19 cellular contexts compared by ENCODE assay signal in the genomic region with DNA sequence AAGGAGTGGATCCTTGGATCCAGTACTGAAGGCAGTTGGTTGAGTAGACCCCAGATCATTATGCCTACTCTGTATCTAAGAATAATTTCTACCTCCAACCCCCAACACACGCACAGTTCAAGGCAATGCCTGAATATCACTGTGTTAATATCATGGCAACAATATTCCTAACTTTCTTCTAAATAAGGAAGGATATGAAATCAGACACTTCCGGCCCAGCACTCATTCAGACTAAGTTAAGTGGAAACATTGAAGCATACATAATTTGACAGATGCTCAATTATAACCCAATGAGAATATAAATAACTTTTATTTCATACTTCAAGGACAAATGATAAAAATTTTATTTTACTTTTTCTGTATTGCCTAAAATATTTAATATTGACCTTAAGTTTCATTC.
"Had no signal": no experiment of that assay in that cellular context is flagged by ENCODE, and none has a peak within 500 bp of the region (broad histone marks: within the 10 kb centered on the region; RNA-seq: fewer than 3 reads in every experiment).

No MANE protein-coding gene starts in this region.

- H3K9me3 Mint-ChIP-seq: endodermal cell, neural progenitor cell had no signal

- H3K9me3 ChIP-seq: sigmoid colon, thoracic aorta, transverse colon had no signal

- ATAC-seq: esophagus mucosa; heart left ventricle; left lobe of liver; natural killer cell treated with Interleukin-12 subunit alpha and Interleukin-12 subunit beta and Interleukin-15 and Interleukin-18, amount 100 ng/mL, for 72 hours had no signal

- H3K27ac ChIP-seq: heart left ventricle, neural progenitor cell, sigmoid colon, stomach, thoracic aorta, transverse colon had no signal

- H2AFZ ChIP-seq: neural progenitor cell had no signal

- H3K27ac Mint-ChIP-seq: endodermal cell; natural killer cell treated with Interleukin-12 subunit alpha and Interleukin-12 subunit beta and Interleukin-15 and Interleukin-18, amount 100 ng/mL, for 72 hours; neural progenitor cell had no signal

- H3K4me3 Mint-ChIP-seq: endodermal cell; natural killer cell treated with Interleukin-12 subunit alpha and Interleukin-12 subunit beta and Interleukin-15 and Interleukin-18, amount 100 ng/mL, for 72 hours; neural progenitor cell had no signal

- H3K36me3 ChIP-seq: heart left ventricle, sigmoid colon, stomach, thoracic aorta, transverse colon had no signal

- H3K9ac ChIP-seq: neural progenitor cell had no signal

- H3K27me3 Mint-ChIP-seq: natural killer cell treated with Interleukin-12 subunit alpha and Interleukin-12 subunit beta and Interleukin-15 and Interleukin-18, amount 100 ng/mL, for 72 hours had no signal

- H3K4me1 ChIP-seq: heart left ventricle, neural progenitor cell, sigmoid colon, stomach, transverse colon had no signal

- H3K4me2 ChIP-seq: neural progenitor cell had no signal

- H3K4me3 ChIP-seq: heart left ventricle, neural progenitor cell, sigmoid colon, skin epidermis, stomach, thoracic aorta, transverse colon had no signal

- H3K36me3 Mint-ChIP-seq: natural killer cell treated with Interleukin-12 subunit alpha and Interleukin-12 subunit beta and Interleukin-15 and Interleukin-18, amount 100 ng/mL, for 72 hours; neural progenitor cell had no signal

- DNase-seq: cerebellar nuclear complex; effector CD4-positive, alpha-beta T cell; endodermal cell; heart left ventricle; hypothalamus; mammary epithelial cell; posterior cingulate gyrus; sigmoid colon; stimulated activated CD4-positive, alpha-beta T cell treated with anti-CD3 and anti-CD28 coated beads, Interleukin-12 subunit alpha, Interleukin-12 subunit beta, amount 100 ng/mL, for 4 hours; stimulated activated naive CD4-positive, alpha-beta T cell; stomach; substantia nigra; transverse colon had no signal

- H3K27me3 ChIP-seq: heart left ventricle, neural progenitor cell, sigmoid colon, stomach, transverse colon had no signal
